In the genomic region with DNA sequence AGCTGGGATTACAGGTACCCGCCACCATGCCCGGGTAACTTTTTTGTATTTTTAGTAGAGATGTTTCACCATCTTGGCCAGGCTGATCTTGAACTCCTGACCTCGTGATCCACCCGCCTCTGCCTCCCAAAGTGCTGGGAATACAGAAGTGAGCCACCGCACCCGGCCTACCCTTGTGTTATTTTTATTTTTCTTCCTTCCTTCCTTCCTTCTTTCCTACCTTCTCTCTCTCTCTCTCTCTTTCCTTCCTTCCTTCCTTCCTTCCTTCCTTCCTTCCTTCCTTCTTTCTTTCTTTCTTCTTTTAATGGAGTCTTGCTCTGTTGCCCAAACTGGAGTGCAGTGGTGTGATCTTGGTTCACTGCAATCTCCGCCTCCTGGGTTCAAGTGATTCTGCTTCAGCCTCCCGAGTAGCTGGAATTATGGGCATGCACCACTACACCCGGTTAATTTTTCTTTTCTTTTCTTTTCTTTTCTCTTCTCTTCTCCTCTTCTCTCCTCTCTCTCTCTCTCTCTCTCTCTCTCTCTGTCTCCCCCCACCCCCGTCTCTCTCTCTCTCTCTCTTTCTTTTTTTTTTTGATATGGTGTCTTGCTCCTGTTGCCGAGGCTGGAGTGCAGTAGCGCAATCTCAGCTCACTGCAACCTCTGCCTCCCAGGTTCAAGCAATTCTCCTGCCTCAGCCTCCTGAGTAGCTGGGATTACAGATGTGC, we compare ENCODE assay signal across 2 cellular contexts.
A peak's percentile ranks its signal among the peaks of the same experiment; 100 is the strongest.
TF ChIP-seq lines count a peak whose summit lies in the region.

No MANE protein-coding gene starts in this region.

TF ChIP-seq in HEK293, 187 proteins besides CTCF, POLR2A, EP300 and RAD21:
- TF ChIP-seq ZNF596 (tag by site-specific recombination; IDR thresholded peaks at IDR 0.05) (peak; percentile 67; the same call in 1 of the 2 replicates), ZNF366 (tag by site-specific recombination; conservative IDR thresholded peaks at IDR 0.05) (peak; percentile 97)

TF ChIP-seq in K562, 482 proteins besides CTCF, POLR2A, EP300 and RAD21:
- TF ChIP-seq, protein P1, sequence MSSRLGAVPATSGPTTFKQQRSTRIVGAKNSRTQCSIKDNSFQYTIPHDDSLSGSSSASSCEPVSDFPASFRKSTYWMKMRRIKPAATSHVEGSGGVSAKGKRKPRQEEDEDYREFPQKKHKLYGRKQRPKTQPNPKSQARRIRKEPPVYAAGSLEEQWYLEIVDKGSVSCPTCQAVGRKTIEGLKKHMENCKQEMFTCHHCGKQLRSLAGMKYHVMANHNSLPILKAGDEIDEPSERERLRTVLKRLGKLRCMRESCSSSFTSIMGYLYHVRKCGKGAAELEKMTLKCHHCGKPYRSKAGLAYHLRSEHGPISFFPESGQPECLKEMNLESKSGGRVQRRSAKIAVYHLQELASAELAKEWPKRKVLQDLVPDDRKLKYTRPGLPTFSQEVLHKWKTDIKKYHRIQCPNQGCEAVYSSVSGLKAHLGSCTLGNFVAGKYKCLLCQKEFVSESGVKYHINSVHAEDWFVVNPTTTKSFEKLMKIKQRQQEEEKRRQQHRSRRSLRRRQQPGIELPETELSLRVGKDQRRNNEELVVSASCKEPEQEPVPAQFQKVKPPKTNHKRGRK (tag; IDR thresholded peaks at IDR 0.05) = peak; percentile 77
